8 cellular contexts compared by ENCODE assay signal in the genomic region with DNA sequence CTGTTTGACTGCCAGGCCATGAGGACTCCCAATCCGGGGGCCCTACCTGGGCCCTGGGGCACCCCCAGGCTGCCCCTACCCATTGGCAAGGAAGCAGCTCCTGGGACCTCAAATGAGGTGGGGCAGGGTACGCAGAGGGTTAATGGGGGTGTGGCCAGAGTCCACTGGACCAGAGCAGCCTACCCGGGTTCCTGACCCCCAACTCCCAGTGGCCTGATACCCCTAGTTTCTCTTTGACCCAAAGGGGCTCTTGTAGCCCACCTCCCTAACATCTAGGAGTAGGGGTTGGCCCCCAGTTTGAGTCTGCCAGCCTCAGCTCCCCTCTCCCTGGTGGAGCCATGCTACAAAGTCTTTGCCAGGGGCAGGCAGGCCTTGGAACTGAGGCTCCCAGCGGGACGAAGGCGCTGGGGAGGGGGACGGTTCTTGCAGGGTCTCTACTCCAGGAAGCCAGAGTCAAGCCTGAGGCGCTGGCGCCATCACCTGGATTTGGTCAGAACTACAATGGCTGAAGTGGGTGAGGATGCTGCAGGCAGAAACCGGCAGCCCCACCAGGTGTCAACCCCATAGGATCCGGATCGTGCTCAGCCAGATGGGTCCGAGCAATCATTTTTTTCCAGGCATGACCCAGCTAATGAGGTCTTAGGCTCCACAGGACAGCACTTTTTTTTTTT. TPM values are rescaled to one million over a fixed set of nuclear protein-coding genes. Genes with fewer than 3 reads are reported as not detected.
DNase-seq lines count a peak whose midpoint lies in the region; ATAC-seq and TF ChIP-seq lines count a peak whose summit lies in the region.

No MANE protein-coding gene starts in this region.

- peaks cover 10% of the 10 kb centered on the region for H3K36me3 Mint-ChIP-seq in T-helper 17 cell (ENCODE audit: low read depth)

- TF ChIP-seq CTCF in MM.1S (IDR thresholded peaks at IDR 0.05; ENCODE audit: low read length), result peak; percentile 41
- TF ChIP-seq CTCF in body of pancreas (IDR thresholded peaks at IDR 0.05), result peak in 4 of 7 experiments; percentile 24 to 43 (median 39)
- peak; percentile 65 for TF ChIP-seq CTCF in kidney epithelial cell (IDR thresholded peaks at IDR 0.05; ENCODE audit: insufficient read depth, low read length, poor library complexity, severe bottlenecking)

- ATAC-seq in T-helper 17 cell (peak; percentile 50), body of pancreas (no peak), GM18519 (IDR thresholded peaks at IDR 0.05; ENCODE audit: low FRiP score, unreplicated experiment) (no peak)

- H3K27me3 Mint-ChIP-seq in T-helper 17 cell, result peaks cover 57% of the 10 kb centered on the region

- H2AFZ ChIP-seq in MM.1S (ENCODE audit: low read length), result no peak overlapping the region

- DNase-seq in DMS53 (lab: John Stamatoyannopoulos, UW), result peak; percentile 81
- no peak for DNase-seq in MM.1S
- peak in 2 of 3 donors; percentile 29 to 31 for DNase-seq in T-helper 17 cell
- DNase-seq in body of pancreas, result peak in 3 of 4 donors; percentile 16 to 44 (median 38)
- DNase-seq in kidney epithelial cell (ENCODE audit: low read depth), result no peak
- peak in 2 of 3 donors; percentile 22 to 34 for DNase-seq in stimulated activated CD4-positive, alpha-beta T cell treated with anti-CD3 and anti-CD28 coated beads, TNF-alpha, amount 100 ng/mL, for 48 hours (ENCODE audit: low read depth in 3 of 3)
- no peak for DNase-seq in GM19240 (ENCODE audit: insufficient read length, low spot score)

- H3K4me3 Mint-ChIP-seq in T-helper 17 cell, result no peak overlapping the region

- 4 to 11% methylated on average over 10 to 13 of the region's 13 CpGs for WGBS in body of pancreas, 2 donors

- no peaks in the 10 kb centered on the region for H3K9me2 ChIP-seq in MM.1S (replicated peaks; ENCODE audit: insufficient read depth, low read length)

- H3K9me3 ChIP-seq in MM.1S (replicated peaks; ENCODE audit: insufficient read depth, low read length) (no peaks in the 10 kb centered on the region), T-helper 17 cell (ENCODE audit: control insufficient read depth, low read length, poor library complexity, severe bottlenecking) (no peaks in the 10 kb centered on the region), body of pancreas (no peaks in the 10 kb centered on the region)

- H3F3A ChIP-seq in MM.1S (ENCODE audit: insufficient read depth, low read length), result no peaks in the 10 kb centered on the region

- intact Hi-C loops in body of pancreas (cut with DNase I), result no loop called here

- H3K4me3 ChIP-seq in MM.1S (ENCODE audit: low read length) (no peak overlapping the region), body of pancreas (no peak overlapping the region), kidney epithelial cell (ENCODE audit: low read depth, low read length) (no peak overlapping the region)

- no peak for TF ChIP-seq POLR2A in body of pancreas (IDR thresholded peaks at IDR 0.05)

- no peaks in the 10 kb centered on the region; the same call in 1 of the 2 replicates for H3K4me1 ChIP-seq in MM.1S (ENCODE audit: low read length)
- no peaks in the 10 kb centered on the region for H3K4me1 ChIP-seq in body of pancreas

- H4K20me1 ChIP-seq in MM.1S (ENCODE audit: insufficient read depth, low read length), result no peaks in the 10 kb centered on the region

- H3K9ac ChIP-seq in MM.1S (ENCODE audit: low read length), result no peak overlapping the region

- no peak overlapping the region for H3K27ac Mint-ChIP-seq in T-helper 17 cell

- no peaks in the 10 kb centered on the region for H3K36me3 ChIP-seq in MM.1S (replicated peaks; ENCODE audit: insufficient read depth, low read length)
- no peaks in the 10 kb centered on the region for H3K36me3 ChIP-seq in body of pancreas (replicated peaks in 1 of 2; ENCODE audit: insufficient read depth in 1 of 2, low read depth in 2 of 2)
- no peaks in the 10 kb centered on the region for H3K36me3 ChIP-seq in kidney epithelial cell (ENCODE audit: control insufficient read depth, insufficient read depth, low read length)

- H3K27ac ChIP-seq in MM.1S (ENCODE audit: low read length) (no peak overlapping the region), body of pancreas (no peak overlapping the region)

- peaks cover 6% of the 10 kb centered on the region for H3K4me1 Mint-ChIP-seq in T-helper 17 cell

- no peaks in the 10 kb centered on the region for H3K79me2 ChIP-seq in MM.1S (ENCODE audit: low read length)

- H3K4me2 ChIP-seq in MM.1S (ENCODE audit: low read depth, low read length), result no peak overlapping the region

- peaks cover 10% of the 10 kb centered on the region; the same call in 1 of the 2 replicates for H3K27me3 ChIP-seq in MM.1S (replicated peaks; ENCODE audit: insufficient read depth, low read length)
- no peaks in the 10 kb centered on the region for H3K27me3 ChIP-seq in body of pancreas
- peaks cover 18% of the 10 kb centered on the region for H3K27me3 ChIP-seq in kidney epithelial cell (ENCODE audit: control insufficient read depth, insufficient read depth, low read length)

RNA-seq across cellular contexts. Expression of gene CERCAM, which starts 8.4 kb away (rescaled TPM):
- total RNA-seq in T-helper 17 cell (under 1 TPM; 0.25 to 0.42 TPM), body of pancreas (10 to 100 TPM; 28.0 to 42.0 TPM), kidney epithelial cell (105 and 114 TPM in 2 replicates)

RNA-seq across cellular contexts. Expression of gene URM1, which starts 41.1 kb away (rescaled TPM):
- total RNA-seq in T-helper 17 cell (10 to 100 TPM; 29.5 to 43.3 TPM), body of pancreas (10 to 100 TPM; 15.6 to 23.4 TPM), kidney epithelial cell (47.3 and 49.9 TPM in 2 replicates)

RNA-seq across cellular contexts. Expression of gene ODF2, which starts 43.6 kb away (rescaled TPM):
- total RNA-seq in T-helper 17 cell (10 to 100 TPM; 26.2 to 29.1 TPM), body of pancreas (10 to 100 TPM; 14.3 to 23.4 TPM), kidney epithelial cell (24.9 TPM in 2 replicates)

Comparison
In these comparisons a context has a peak if more than half of its experiments do, and no peak if none do; other contexts are left out.
1. DNase-seq: peak in DMS53 (single experiment), T-helper 17 cell (2 of 3), body of pancreas (3 of 4) and stimulated activated CD4-positive, alpha-beta T cell treated with anti-CD3 and anti-CD28 coated beads, TNF-alpha, amount 100 ng/mL, for 48 hours (2 of 3); none in MM.1S (single experiment), kidney epithelial cell (single experiment) and GM19240 (single experiment).
2. RNA of gene CERCAM, which starts 8.4 kb away (total RNA-seq): 105 to 114 TPM in kidney epithelial cell and 28.0 to 42.0 TPM in body of pancreas; 0.25 to 0.42 TPM in T-helper 17 cell; every median in the first group is over 10 times any median in the second.
3. Peak in every context shown above with its lines, with median percentiles within 50 percentile points of each other: CTCF ChIP-seq.